20 cellular contexts compared by ENCODE assay signal in genomic region chr2:98576666-98577312, GRCh38. TPM values are rescaled to one million over a fixed set of nuclear protein-coding genes. Genes with fewer than 3 reads are reported as not detected.
DNase-seq lines count a peak whose midpoint lies in the region; ATAC-seq and TF ChIP-seq lines count a peak whose summit lies in the region.
"Had no signal": no experiment of that assay in that cellular context is flagged by ENCODE, and none has a peak within 500 bp of the region (broad histone marks: within the 10 kb centered on the region; RNA-seq: fewer than 3 reads in every experiment).

No MANE protein-coding gene starts in this region.

- peaks cover 83% of the 10 kb centered on the region for H3K36me3 Mint-ChIP-seq in activated T-cell treated with anti-CD3 and anti-CD28 coated beads, Interleukin-2, amount 50 U/mL, for 24 hours (ENCODE audit: low read depth)
- H3K36me3 Mint-ChIP-seq in Caco-2 (ENCODE audit: insufficient read depth, unreplicated experiment), result peaks cover 6% of the 10 kb centered on the region
- peaks cover 46% of the 10 kb centered on the region for H3K36me3 Mint-ChIP-seq in central memory CD8-positive, alpha-beta T cell (ENCODE audit: insufficient read depth)
- peaks cover 18% of the 10 kb centered on the region for H3K36me3 Mint-ChIP-seq in memory B cell

- no peaks in the 10 kb centered on the region for H3K9me3 ChIP-seq in Caco-2

- H3K4me1 Mint-ChIP-seq in activated T-cell treated with anti-CD3 and anti-CD28 coated beads, Interleukin-2, amount 50 U/mL, for 24 hours (ENCODE audit: low read depth), result no peaks in the 10 kb centered on the region
- H3K4me1 Mint-ChIP-seq in Caco-2 (ENCODE audit: low read depth, unreplicated experiment) (no peaks in the 10 kb centered on the region), memory B cell (peaks cover 6% of the 10 kb centered on the region)
- no peaks in the 10 kb centered on the region for H3K4me1 Mint-ChIP-seq in central memory CD8-positive, alpha-beta T cell

- H3K9me3 Mint-ChIP-seq in activated T-cell treated with anti-CD3 and anti-CD28 coated beads, Interleukin-2, amount 50 U/mL, for 24 hours, result no peaks in the 10 kb centered on the region
- no peaks in the 10 kb centered on the region for H3K9me3 Mint-ChIP-seq in Caco-2 (ENCODE audit: unreplicated experiment)
- no peaks in the 10 kb centered on the region for H3K9me3 Mint-ChIP-seq in central memory CD8-positive, alpha-beta T cell
- no peaks in the 10 kb centered on the region for H3K9me3 Mint-ChIP-seq in memory B cell
- H3K9me3 Mint-ChIP-seq: CD4-positive, alpha-beta T cell had no signal

- no peak for TF ChIP-seq CTCF in Caco-2 (IDR thresholded peaks at IDR 0.05; ENCODE audit: insufficient read depth in 1 of 2, low read depth in 1 of 2, low read length in 1 of 2, severe bottlenecking in 1 of 2, unreplicated experiment in 1 of 2)

- CTCF ChIA-PET in Caco-2 (lab: Charles Lee), result no interaction called here

- DNase-seq in activated T-cell treated with anti-CD3 and anti-CD28 coated beads, Interleukin-2, amount 50 U/mL, for 24 hours, result no peak
- no peak for DNase-seq in activated T-cell treated with anti-CD3 and anti-CD28 coated beads, Interleukin-2, amount 50 U/mL, for 48 hours
- DNase-seq in Caco-2, result no peak
- no peak for DNase-seq in central memory CD8-positive, alpha-beta T cell (ENCODE audit: low spot score in 2 of 2)
- DNase-seq in memory B cell (ENCODE audit: low spot score in 2 of 2), result no peak
- no peak for DNase-seq in stimulated activated CD4-positive, alpha-beta T cell treated with anti-CD3 and anti-CD28 coated beads, Interleukin-15, amount 100 ng/mL, for 24 hours
- DNase-seq: CD4-positive, alpha-beta T cell; DMS153; GF-D8; GM23248; HCEC 1CT; MM.1S; NCI-H1092; NCI-H1436 treated with DMSO at 0.1 percent for 48 hours; NCI-H2029; NCI-H345; NCI-H524 treated with DMSO at 0.1 percent for 48 hours; PC-3 had no signal

- H3K27ac Mint-ChIP-seq in activated T-cell treated with anti-CD3 and anti-CD28 coated beads, Interleukin-2, amount 50 U/mL, for 24 hours, result peak overlapping the region; percentile 24
- peak overlapping the region; percentile 64 for H3K27ac Mint-ChIP-seq in Caco-2 (ENCODE audit: unreplicated experiment)
- H3K27ac Mint-ChIP-seq in central memory CD8-positive, alpha-beta T cell (ENCODE audit: low read depth), result peak overlapping the region; percentile 57
- peak overlapping the region; percentile 47 for H3K27ac Mint-ChIP-seq in memory B cell
- H3K27ac Mint-ChIP-seq: CD4-positive, alpha-beta T cell had no signal

- POLR2A ChIA-PET in Caco-2 (lab: Charles Lee), result no interaction called here

- intact Hi-C loops in Caco-2 (cut with micrococcal nuclease; ENCODE audit: unreplicated experiment), result loop anchor here (5.0 kb wide), 1 partner anchor 359 kb away; no protein-coding TSS in a partner anchor

- H3K27me3 ChIP-seq in Caco-2 (replicated peaks; ENCODE audit: control insufficient read depth, insufficient read depth, low read length), result no peaks in the 10 kb centered on the region

- H3K4me3 ChIP-seq in Caco-2 (ENCODE audit: low read depth, low read length), result no peak overlapping the region
- H3K4me3 ChIP-seq: GM23248 had no signal

- no peaks in the 10 kb centered on the region for H3K27me3 Mint-ChIP-seq in activated T-cell treated with anti-CD3 and anti-CD28 coated beads, Interleukin-2, amount 50 U/mL, for 24 hours
- H3K27me3 Mint-ChIP-seq in Caco-2 (ENCODE audit: insufficient read depth, unreplicated experiment), result no peaks in the 10 kb centered on the region
- no peaks in the 10 kb centered on the region for H3K27me3 Mint-ChIP-seq in central memory CD8-positive, alpha-beta T cell
- no peaks in the 10 kb centered on the region for H3K27me3 Mint-ChIP-seq in memory B cell
- H3K27me3 Mint-ChIP-seq: CD4-positive, alpha-beta T cell had no signal

- H3K4me3 Mint-ChIP-seq in activated T-cell treated with anti-CD3 and anti-CD28 coated beads, Interleukin-2, amount 50 U/mL, for 24 hours, result no peak overlapping the region
- H3K4me3 Mint-ChIP-seq in Caco-2 (ENCODE audit: unreplicated experiment) (no peak overlapping the region), memory B cell (no peak overlapping the region)
- no peak overlapping the region for H3K4me3 Mint-ChIP-seq in central memory CD8-positive, alpha-beta T cell
- H3K4me3 Mint-ChIP-seq: CD4-positive, alpha-beta T cell had no signal

- no peak for ATAC-seq in central memory CD8-positive, alpha-beta T cell (replicated peaks; ENCODE audit: extremely low read depth, poor library complexity, severe bottlenecking)
- ATAC-seq in memory B cell (ENCODE audit: low read depth), result no peak
- ATAC-seq in GM19023 (IDR thresholded peaks at IDR 0.05; ENCODE audit: unreplicated experiment), result no peak
- ATAC-seq in HG02938 (IDR thresholded peaks at IDR 0.05; ENCODE audit: unreplicated experiment), result no peak
- ATAC-seq: PC-3 had no signal

- H3K36me3 ChIP-seq in Caco-2 (ENCODE audit: control insufficient read depth, insufficient read depth, low read length), result no peaks in the 10 kb centered on the region

- no TSS peak for BruUV-seq in Caco-2 (replicated peaks; lab: Mats Ljungman, UMichigan)

- H3K4me1 ChIP-seq in Caco-2, result no peaks in the 10 kb centered on the region

RNA-seq across cellular contexts. Expression of gene COA5, which starts 31.5 kb away (rescaled TPM):
- 35.7 TPM in 2 replicates for total RNA-seq in Caco-2 (2022)

RNA-seq across cellular contexts. Expression of gene UNC50, which starts 31.6 kb away (rescaled TPM):
- total RNA-seq in Caco-2 (2022), result 39.7 and 40.0 TPM in 2 replicates
